ENCODE assay signal across 13 cellular contexts in the genomic region with DNA sequence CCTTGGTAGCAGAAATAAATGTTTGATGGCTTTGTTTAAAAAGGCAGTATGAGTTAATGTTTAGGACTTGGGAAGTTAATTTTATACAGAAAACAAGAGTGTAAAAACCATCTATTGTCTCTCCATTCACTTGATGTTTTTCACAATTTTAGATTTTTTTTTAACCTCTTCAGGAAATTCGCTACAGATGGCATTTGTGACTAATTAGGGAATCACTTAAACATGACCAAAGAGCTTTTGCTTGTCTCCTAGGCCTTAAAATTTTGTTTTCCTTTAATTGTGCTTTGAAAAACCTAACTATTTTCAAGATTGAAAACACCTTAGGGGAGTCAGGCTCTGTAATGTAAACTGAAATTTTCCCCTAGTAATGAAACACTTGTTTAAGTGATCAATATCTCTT.
"Had no signal": no experiment of that assay in that cellular context is flagged by ENCODE, and none has a peak within 500 bp of the region (broad histone marks: within the 10 kb centered on the region; RNA-seq: fewer than 3 reads in every experiment).

No MANE protein-coding gene starts in this region.

- H3K4me3 ChIP-seq: cardiac muscle cell, gastrocnemius medialis, neural progenitor cell had no signal

- H3K36me3 ChIP-seq: cardiac muscle cell had no signal

- H3K27ac ChIP-seq: cardiac muscle cell, gastrocnemius medialis, neural progenitor cell, parathyroid adenoma had no signal

- H3K27ac Mint-ChIP-seq: activated CD4-positive, alpha-beta memory T cell treated with anti-CD3 and anti-CD28 coated beads, Interleukin-2, amount 10 ng/mL, durations not matched to agents 7 days and 5 days; activated naive CD8-positive, alpha-beta T cell treated with anti-CD3 and anti-CD28 coated beads, Interleukin-2, amount 10 ng/mL, durations not matched to agents 7 days and 5 days; activated T-cell treated with anti-CD3 and anti-CD28 coated beads, Interleukin-2, amount 50 U/mL, for 72 hours; neural progenitor cell had no signal

- H3K4me1 ChIP-seq: parathyroid adenoma had no signal

- H3K4me3 Mint-ChIP-seq: activated CD4-positive, alpha-beta memory T cell treated with anti-CD3 and anti-CD28 coated beads, Interleukin-2, amount 10 ng/mL, durations not matched to agents 7 days and 5 days; activated naive CD8-positive, alpha-beta T cell treated with anti-CD3 and anti-CD28 coated beads, Interleukin-2, amount 10 ng/mL, durations not matched to agents 7 days and 5 days; activated T-cell treated with anti-CD3 and anti-CD28 coated beads, Interleukin-2, amount 50 U/mL, for 72 hours; neural progenitor cell had no signal

- H3K27me3 Mint-ChIP-seq: activated CD4-positive, alpha-beta memory T cell treated with anti-CD3 and anti-CD28 coated beads, Interleukin-2, amount 10 ng/mL, durations not matched to agents 7 days and 5 days; activated naive CD8-positive, alpha-beta T cell treated with anti-CD3 and anti-CD28 coated beads, Interleukin-2, amount 10 ng/mL, durations not matched to agents 7 days and 5 days had no signal

- DNase-seq: activated CD4-positive, alpha-beta memory T cell treated with anti-CD3 and anti-CD28 coated beads, Interleukin-2, amount 10 ng/mL, durations not matched to agents 7 days and 5 days; activated CD8-positive, alpha-beta memory T cell treated with anti-CD3 and anti-CD28 coated beads, Interleukin-2, amount 50 U/mL, for 4 hours; activated gamma-delta T cell treated with Interleukin-2 at 50 U/mL for 16 hours; activated naive CD8-positive, alpha-beta T cell treated with anti-CD3 and anti-CD28 coated beads, Interleukin-2, amount 10 ng/mL, durations not matched to agents 7 days and 5 days; activated T-cell treated with anti-CD3 and anti-CD28 coated beads, Interleukin-2, amount 50 U/mL, for 72 hours; aorta; effector CD4-positive, alpha-beta T cell; gastrocnemius medialis; T-helper 9 cell; trophoblast cell had no signal

- H3K9ac ChIP-seq: neural progenitor cell, parathyroid adenoma had no signal

- H3K4me2 ChIP-seq: neural progenitor cell had no signal

- ATAC-seq: activated T-cell treated with anti-CD3 and anti-CD28 coated beads, Interleukin-2, amount 50 U/mL, for 72 hours; gastrocnemius medialis had no signal

- H3K9me3 ChIP-seq: gastrocnemius medialis had no signal

- H2AFZ ChIP-seq: neural progenitor cell, parathyroid adenoma had no signal

- H3K27me3 ChIP-seq: cardiac muscle cell, gastrocnemius medialis, neural progenitor cell had no signal
